ENCODE assay signal across 11 cellular contexts in genomic region chr3:29176501-29176900, GRCh38.
A peak's percentile ranks its signal among the peaks of the same experiment; 100 is the strongest.
DNase-seq lines count a peak whose midpoint lies in the region; ATAC-seq and TF ChIP-seq lines count a peak whose summit lies in the region.
"Had no signal": no experiment of that assay in that cellular context is flagged by ENCODE, and none has a peak within 500 bp of the region (broad histone marks: within the 10 kb centered on the region; RNA-seq: fewer than 3 reads in every experiment).

No MANE protein-coding gene starts in this region.

- no peaks in the 10 kb centered on the region for H3K36me3 Mint-ChIP-seq in glutamatergic neuron (ENCODE audit: unreplicated experiment)

- DNase-seq in NCI-H2107 treated with DMSO at 0.1 percent for 48 hours (lab: John Stamatoyannopoulos, UW; ENCODE audit: unreplicated experiment) (peak; percentile 39), NCI-H2107 (lab: John Stamatoyannopoulos, UW) (no peak), NCI-H2227 treated with DMSO at 0.1 percent for 48 hours (lab: John Stamatoyannopoulos, UW) (peak; percentile 88), glutamatergic neuron (no peak), retina (peak; percentile 33), COLO829 (ENCODE audit: low spot score) (no peak), SW 1271 (lab: John Stamatoyannopoulos, UW) (no peak)
- no peak for DNase-seq in stimulated activated naive CD8-positive, alpha-beta T cell treated with anti-CD3 and anti-CD28 coated beads, Interleukin-15, amount 100 ng/mL, for 72 hours
- DNase-seq: activated CD8-positive, alpha-beta T cell treated with anti-CD3 and anti-CD28 coated beads, Interleukin-2, amount 10 ng/mL, durations not matched to agents 7 days and 5 days; activated gamma-delta T cell treated with Interleukin-2 at 50 U/mL for 16 hours; Karpas-422 had no signal

- no peak for TF ChIP-seq CTCF in glutamatergic neuron (IDR thresholded peaks at IDR 0.05; ENCODE audit: partially characterized antibody, unreplicated experiment)

- H3K27me3 Mint-ChIP-seq in glutamatergic neuron (ENCODE audit: unreplicated experiment) = peaks cover 3% of the 10 kb centered on the region
- no peaks in the 10 kb centered on the region for H3K27me3 Mint-ChIP-seq in stimulated activated naive CD8-positive, alpha-beta T cell treated with anti-CD3 and anti-CD28 coated beads, Interleukin-15, amount 100 ng/mL, for 72 hours

- no peak for ATAC-seq in stimulated activated naive CD8-positive, alpha-beta T cell treated with anti-CD3 and anti-CD28 coated beads, Interleukin-15, amount 100 ng/mL, for 72 hours
- ATAC-seq: activated CD8-positive, alpha-beta T cell treated with anti-CD3 and anti-CD28 coated beads, Interleukin-2, amount 10 ng/mL, durations not matched to agents 7 days and 5 days had no signal

- no peak overlapping the region for H3K4me3 Mint-ChIP-seq in glutamatergic neuron (ENCODE audit: unreplicated experiment)
- H3K4me3 Mint-ChIP-seq in stimulated activated naive CD8-positive, alpha-beta T cell treated with anti-CD3 and anti-CD28 coated beads, Interleukin-15, amount 100 ng/mL, for 72 hours = no peak overlapping the region
- H3K4me3 Mint-ChIP-seq: activated CD8-positive, alpha-beta T cell treated with anti-CD3 and anti-CD28 coated beads, Interleukin-2, amount 10 ng/mL, durations not matched to agents 7 days and 5 days had no signal

- peaks cover 5% of the 10 kb centered on the region for H3K4me1 Mint-ChIP-seq in glutamatergic neuron (ENCODE audit: low read depth, unreplicated experiment)
- peaks cover 10% of the 10 kb centered on the region for H3K4me1 Mint-ChIP-seq in stimulated activated naive CD8-positive, alpha-beta T cell treated with anti-CD3 and anti-CD28 coated beads, Interleukin-15, amount 100 ng/mL, for 72 hours

- H3K9me3 Mint-ChIP-seq in glutamatergic neuron (ENCODE audit: unreplicated experiment) = peaks cover 2% of the 10 kb centered on the region
- H3K9me3 Mint-ChIP-seq in stimulated activated naive CD8-positive, alpha-beta T cell treated with anti-CD3 and anti-CD28 coated beads, Interleukin-15, amount 100 ng/mL, for 72 hours = peaks cover 11% of the 10 kb centered on the region in 2 donors

- H3K27ac Mint-ChIP-seq in glutamatergic neuron (ENCODE audit: unreplicated experiment) = peak overlapping the region; percentile 66
- no peak overlapping the region for H3K27ac Mint-ChIP-seq in stimulated activated naive CD8-positive, alpha-beta T cell treated with anti-CD3 and anti-CD28 coated beads, Interleukin-15, amount 100 ng/mL, for 72 hours
- H3K27ac Mint-ChIP-seq: activated CD8-positive, alpha-beta T cell treated with anti-CD3 and anti-CD28 coated beads, Interleukin-2, amount 10 ng/mL, durations not matched to agents 7 days and 5 days had no signal

Comparison
In these comparisons a context has a peak if more than half of its experiments do, and no peak if none do; other contexts are left out.
1. DNase-seq: peak in NCI-H2107 treated with DMSO at 0.1 percent for 48 hours (single experiment), NCI-H2227 treated with DMSO at 0.1 percent for 48 hours (single experiment) and retina (single experiment); none in NCI-H2107 (single experiment), glutamatergic neuron (single experiment), stimulated activated naive CD8-positive, alpha-beta T cell treated with anti-CD3 and anti-CD28 coated beads, Interleukin-15, amount 100 ng/mL, for 72 hours (0 of 2), COLO829 (single experiment) and SW 1271 (0 of 2).